ENCODE assay signal across 21 cellular contexts in genomic region chr3:28291577-28291976, GRCh38. TPM values are rescaled to one million over a fixed set of nuclear protein-coding genes. Genes with fewer than 3 reads are reported as not detected.
A peak's percentile ranks its signal among the peaks of the same experiment; 100 is the strongest.
DNase-seq lines count a peak whose midpoint lies in the region; ATAC-seq and TF ChIP-seq lines count a peak whose summit lies in the region.
"Had no signal": no experiment of that assay in that cellular context is flagged by ENCODE, and none has a peak within 500 bp of the region (broad histone marks: within the 10 kb centered on the region; RNA-seq: fewer than 3 reads in every experiment).

No MANE protein-coding gene starts in this region.

- H3K27ac ChIP-seq in GM23338 (ENCODE audit: low read depth) (0 out of 2 replicates have a peak overlapping the region, but pooled peaks have one; percentile 2), endodermal cell (ENCODE audit: low read depth, low read length) (no peak overlapping the region), spleen (peak overlapping the region in 5 of 8 donors; percentile 29 to 61 (median 59))

- H2AFZ ChIP-seq in GM23338 = no peak overlapping the region

- H3K4me3 ChIP-seq in GM23338 = no peak overlapping the region
- no peak overlapping the region for H3K4me3 ChIP-seq in endodermal cell (ENCODE audit: low read length)
- peak overlapping the region in 4 of 8 donors; percentile 1 to 51 (median 9) for H3K4me3 ChIP-seq in spleen
- H3K4me3 ChIP-seq: MG63 had no signal

- peak overlapping the region; percentile 26 for H3K27ac Mint-ChIP-seq in activated T-cell treated with anti-CD3 and anti-CD28 coated beads, Interleukin-2, amount 50 U/mL, for 24 hours
- peak overlapping the region; percentile 42 for H3K27ac Mint-ChIP-seq in GM23338
- peak overlapping the region; percentile 20 for H3K27ac Mint-ChIP-seq in endodermal cell

- H3K4me3 Mint-ChIP-seq in activated T-cell treated with anti-CD3 and anti-CD28 coated beads, Interleukin-2, amount 50 U/mL, for 24 hours = no peak overlapping the region
- H3K4me3 Mint-ChIP-seq in GM23338 = no peak overlapping the region
- no peak overlapping the region for H3K4me3 Mint-ChIP-seq in endodermal cell

- TF ChIP-seq CTCF in GM23338 (conservative IDR thresholded peaks at IDR 0.05; ENCODE audit: low read depth in 2 of 2) (no peak), endodermal cell (conservative IDR thresholded peaks at IDR 0.05) (no peak), spleen (IDR thresholded peaks at IDR 0.05 in 8 of 11, conservative IDR thresholded peaks at IDR 0.05 in 3 of 11) (no peak)

- peaks cover 6% of the 10 kb centered on the region for H3K9me3 ChIP-seq in endodermal cell (ENCODE audit: control insufficient read depth, low read length)
- peaks cover 0 to 8% (median 2%) of the 10 kb centered on the region in 8 donors for H3K9me3 ChIP-seq in spleen

- H4K20me1 ChIP-seq in GM23338 (replicated peaks; ENCODE audit: insufficient read depth) = no peaks in the 10 kb centered on the region; the same call in 1 of the 2 replicates

- H3K4me1 Mint-ChIP-seq in activated T-cell treated with anti-CD3 and anti-CD28 coated beads, Interleukin-2, amount 50 U/mL, for 24 hours (ENCODE audit: low read depth) = peaks cover 37% of the 10 kb centered on the region
- H3K4me1 Mint-ChIP-seq in GM23338 (peaks cover 29% of the 10 kb centered on the region), endodermal cell (peaks cover 12% of the 10 kb centered on the region)

- DNase-seq in activated T-cell treated with anti-CD3 and anti-CD28 coated beads, Interleukin-2, amount 50 U/mL, for 24 hours = no peak
- no peak for DNase-seq in activated T-cell treated with anti-CD3 and anti-CD28 coated beads for 4 hours
- peak; percentile 48 for DNase-seq in GM23338 (ENCODE audit: low spot score)
- DNase-seq in endodermal cell = no peak
- DNase-seq in spleen = no peak
- DNase-seq in NCI-H774 (lab: John Stamatoyannopoulos, UW) = no peak
- DNase-seq in GM03348 (ENCODE audit: low spot score) = no peak
- no peak for DNase-seq in C1 segment of cervical spinal cord (lab: John Stamatoyannopoulos, UW)
- DNase-seq: 8988T, Calu3, Kasumi-1, MG63, NCI-H1092, NCI-H1436 treated with DMSO at 0.1 percent for 48 hours, NCI-H2029, NCI-H345, NCI-H524 treated with DMSO at 0.1 percent for 48 hours, PC-3, RPMI8226, SHP77 treated with DMSO at 0.1 percent for 48 hours had no signal

- H3K36me3 Mint-ChIP-seq in activated T-cell treated with anti-CD3 and anti-CD28 coated beads, Interleukin-2, amount 50 U/mL, for 24 hours (ENCODE audit: low read depth) = peaks cover 26% of the 10 kb centered on the region
- peaks cover 17% of the 10 kb centered on the region; the same call in 2 of the 3 replicates for H3K36me3 Mint-ChIP-seq in GM23338 (ENCODE audit: low read depth)
- H3K36me3 Mint-ChIP-seq in endodermal cell (ENCODE audit: low read depth) = peaks cover 16% of the 10 kb centered on the region

- ATAC-seq in GM23338 = peak; percentile 78
- ATAC-seq: HCT116, PC-3 had no signal

- no peaks in the 10 kb centered on the region for H3K79me2 ChIP-seq in GM23338 (replicated peaks; ENCODE audit: insufficient read depth)

- H3K9me2 ChIP-seq in GM23338 (ENCODE audit: insufficient read depth) = no peaks in the 10 kb centered on the region

- H3K4me1 ChIP-seq in GM23338 (ENCODE audit: insufficient read depth) (0 out of 2 replicates have a peak, but pooled peaks cover 4% of the 10 kb centered on the region), endodermal cell (ENCODE audit: control insufficient read depth, insufficient read depth, low read length) (no peaks in the 10 kb centered on the region), spleen (peaks cover 0 to 31% (median 17%) of the 10 kb centered on the region in 6 donors)

- H3K36me3 ChIP-seq in GM23338 (ENCODE audit: insufficient read depth) = no peaks in the 10 kb centered on the region
- peaks cover 6% of the 10 kb centered on the region for H3K36me3 ChIP-seq in endodermal cell (ENCODE audit: control insufficient read depth, insufficient read depth, low read length)
- H3K36me3 ChIP-seq in spleen = peaks cover 0 to 10% (median 2%) of the 10 kb centered on the region in 6 donors
- H3K36me3 ChIP-seq: MG63 had no signal

- H3F3A ChIP-seq in GM23338 (replicated peaks; ENCODE audit: low read depth) = no peaks in the 10 kb centered on the region

- no peaks in the 10 kb centered on the region for H3K27me3 Mint-ChIP-seq in activated T-cell treated with anti-CD3 and anti-CD28 coated beads, Interleukin-2, amount 50 U/mL, for 24 hours
- H3K27me3 Mint-ChIP-seq in GM23338 (ENCODE audit: insufficient read depth, low read depth, poor library complexity) = no peaks in the 10 kb centered on the region
- no peaks in the 10 kb centered on the region for H3K27me3 Mint-ChIP-seq in endodermal cell (ENCODE audit: insufficient read depth)

- no peak overlapping the region for H3K4me2 ChIP-seq in GM23338

- H3K27me3 ChIP-seq in GM23338 (ENCODE audit: insufficient read depth) = no peaks in the 10 kb centered on the region
- no peaks in the 10 kb centered on the region for H3K27me3 ChIP-seq in endodermal cell (ENCODE audit: control insufficient read depth, insufficient read depth, low read length, poor library complexity, severe bottlenecking)
- H3K27me3 ChIP-seq in spleen (replicated peaks in 1 of 7) = no peaks in the 10 kb centered on the region
- H3K27me3 ChIP-seq: MG63 had no signal

- intact Hi-C loops in spleen (cut with DNase I; ENCODE audit: low total_unique reads) = no loop called here

- no peak for TF ChIP-seq POLR2A in spleen (IDR thresholded peaks at IDR 0.05)

- no peaks in the 10 kb centered on the region for H3K9me3 Mint-ChIP-seq in activated T-cell treated with anti-CD3 and anti-CD28 coated beads, Interleukin-2, amount 50 U/mL, for 24 hours
- peaks cover 8% of the 10 kb centered on the region; the same call in 2 of the 3 replicates for H3K9me3 Mint-ChIP-seq in GM23338
- peaks cover 6% of the 10 kb centered on the region for H3K9me3 Mint-ChIP-seq in endodermal cell

- H3K9ac ChIP-seq in endodermal cell (ENCODE audit: extremely low read depth, low read length, poor library complexity, severe bottlenecking) = no peak overlapping the region

TF ChIP-seq in GM23338, 12 proteins besides CTCF, POLR2A, EP300 and RAD21 (continues in another document):
- TF ChIP-seq STAT1 (IDR thresholded peaks at IDR 0.05; ENCODE audit: unreplicated experiment) (no peak), ZNF331 (CRISPR knock-in tag; IDR thresholded peaks at IDR 0.05; ENCODE audit: low read depth) (no peak), REST (IDR thresholded peaks at IDR 0.05; ENCODE audit: unreplicated experiment) (no peak), POLR2AphosphoS5 (IDR thresholded peaks at IDR 0.05; ENCODE audit: low read depth) (no peak), EZH2 (IDR thresholded peaks at IDR 0.05; ENCODE audit: low read depth, unreplicated experiment) (no peak), ETS1 (IDR thresholded peaks at IDR 0.05) (no peak)

RNA-seq across cellular contexts. Expression of gene CMC1, which starts 50.2 kb away (rescaled TPM):
- total RNA-seq in GM23338 (2014; rRNA removed; shearing (Covaris generic)) = 9.2 and 16.1 TPM in 2 replicates
- polyA plus RNA-seq in GM23338 (2016; fragmentation: Nextera tagmentation; extraction: Ambion mirVana) (144 and 146 TPM in 2 replicates), spleen (10 to 100 TPM; 34.8 to 59.5 (median 40.3) TPM)
- total RNA-seq in endodermal cell (10 to 100 TPM; 23.8 to 33.6 TPM), spleen (10 to 100 TPM; 32.8 to 54.1 (median 39.6) TPM)
- polyA plus RNA-seq in endodermal cell (2013, experiment 1 of 2) = 37.4 TPM
- 39.4 TPM for polyA plus RNA-seq in endodermal cell (2013, experiment 2 of 2)

RNA-seq across cellular contexts. Expression of gene ZCWPW2, which starts 56.9 kb away (rescaled TPM):
- not detected in 2 replicates for total RNA-seq in GM23338 (2014; rRNA removed; shearing (Covaris generic))
- 0.55 and 0.78 TPM in 2 replicates for polyA plus RNA-seq in GM23338 (2016; fragmentation: Nextera tagmentation; extraction: Ambion mirVana)
- under 1 TPM in 1 of 2 donors, not detected in 1; 0.82 TPM for total RNA-seq in endodermal cell
- polyA plus RNA-seq in endodermal cell (2013, experiment 1 of 2) = 1.2 TPM
- 1.1 TPM for polyA plus RNA-seq in endodermal cell (2013, experiment 2 of 2)
- total RNA-seq in spleen = under 1 TPM in 4 of 7 donors, not detected in 3; 0.34 to 0.76 (median 0.45) TPM
- polyA plus RNA-seq in spleen = under 1 TPM; 0.35 to 0.50 (median 0.37) TPM
- total RNA-seq: Calu3, PC-3 had no signal

RNA-seq across cellular contexts. Expression of gene AZI2, which starts 57.0 kb away (rescaled TPM):
- 18.6 and 24.5 TPM in 2 replicates for total RNA-seq in GM23338 (2014; rRNA removed; shearing (Covaris generic))
- 27.9 and 28.6 TPM in 2 replicates for polyA plus RNA-seq in GM23338 (2016; fragmentation: Nextera tagmentation; extraction: Ambion mirVana)
- 10 to 100 TPM; 51.9 to 54.9 TPM for total RNA-seq in endodermal cell
- 83.0 TPM for polyA plus RNA-seq in endodermal cell (2013, experiment 1 of 2)
- polyA plus RNA-seq in endodermal cell (2013, experiment 2 of 2) = 72.6 TPM
- total RNA-seq in spleen = 10 to 100 TPM; 42.6 to 60.3 (median 51.5) TPM
- polyA plus RNA-seq in spleen = 10 to 100 TPM; 17.9 to 22.6 (median 18.6) TPM
